8 cellular contexts compared by ENCODE assay signal in the genomic region with DNA sequence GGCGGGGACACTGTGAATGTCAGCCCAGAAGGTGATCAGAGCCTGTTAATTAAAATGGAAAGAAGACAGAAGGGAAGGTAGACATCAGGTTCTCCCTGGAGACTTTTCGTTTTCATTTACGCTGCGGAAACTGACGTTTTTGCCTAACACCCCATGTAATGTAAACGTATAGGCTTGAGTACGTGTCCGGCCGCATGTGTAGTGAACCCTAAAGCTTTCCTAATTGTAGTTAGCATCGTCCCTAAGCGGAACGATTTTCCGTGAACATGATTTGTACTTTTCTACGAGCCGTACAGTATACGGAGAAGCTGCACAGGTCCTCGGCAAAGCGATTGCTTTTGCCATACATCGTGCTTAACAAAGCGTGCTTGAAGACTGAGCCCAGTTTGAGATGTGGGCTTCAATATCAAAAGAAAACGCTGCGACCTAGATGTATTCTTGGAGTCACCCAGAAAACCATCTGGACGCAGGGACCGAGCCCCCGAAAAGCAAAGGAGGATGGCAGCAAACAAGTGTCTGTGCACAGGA. TPM values are rescaled to one million over a fixed set of nuclear protein-coding genes. Genes with fewer than 3 reads are reported as not detected.
A peak's percentile ranks its signal among the peaks of the same experiment; 100 is the strongest.
DNase-seq lines count a peak whose midpoint lies in the region; ATAC-seq, FAIRE-seq and TF ChIP-seq lines count a peak whose summit lies in the region.

No MANE protein-coding gene starts in this region.

- H3K4me3 ChIP-seq in keratinocyte (ENCODE audit: control insufficient read depth in 2 of 3, extremely low read depth in 1 of 3, insufficient read depth in 2 of 3, low read depth in 1 of 3, low read length in 3 of 3): peak overlapping the region; percentile 70 to 98 (median 82)
- peak overlapping the region; percentile 61 for H3K4me3 ChIP-seq in thymus (ENCODE audit: low read length)

- H2AFZ ChIP-seq in keratinocyte (ENCODE audit: control insufficient read depth, low read length): peak overlapping the region; percentile 94

- H3K27ac ChIP-seq in keratinocyte (ENCODE audit: control insufficient read depth, insufficient read depth, low read length) (peak overlapping the region; percentile 87), thymus (ENCODE audit: low read depth) (peak overlapping the region; percentile 33)

- peaks cover 3% of the 10 kb centered on the region for H3K9me1 ChIP-seq in keratinocyte (ENCODE audit: control insufficient read depth, extremely low read depth, insufficient read depth, low read length)

- H3K36me3 Mint-ChIP-seq in activated CD8-positive, alpha-beta T cell treated with anti-CD3 and anti-CD28 coated beads, Interleukin-2, amount 10 ng/mL, durations not matched to agents 7 days and 5 days (ENCODE audit: low read depth): peaks cover 35% of the 10 kb centered on the region

- peak overlapping the region; percentile 89 for H3K9ac ChIP-seq in keratinocyte (ENCODE audit: control insufficient read depth, extremely low read depth, insufficient read depth, low read length)

- peak overlapping the region; percentile 86 for H3K4me2 ChIP-seq in keratinocyte (ENCODE audit: control insufficient read depth, extremely low read depth, insufficient read depth, low read depth, low read length)

- H3K27me3 ChIP-seq in keratinocyte (ENCODE audit: control insufficient read depth, extremely low read depth, insufficient read depth, low read length) (no peaks in the 10 kb centered on the region), thymus (ENCODE audit: control insufficient read depth, insufficient read depth) (no peaks in the 10 kb centered on the region)

- H3K4me1 ChIP-seq in keratinocyte (ENCODE audit: control insufficient read depth, extremely low read depth, insufficient read depth, low read length) (peaks cover 17% of the 10 kb centered on the region), thymus (ENCODE audit: control insufficient read depth, insufficient read depth, low read length) (peaks cover 10% of the 10 kb centered on the region)

- dilution Hi-C loops in keratinocyte (cut with MboI; ENCODE audit: extremely low pct_ligation_motif_present, low sequenced_read_pairs): no loop called here

- H3K36me3 ChIP-seq in keratinocyte (ENCODE audit: control insufficient read depth in 2 of 2, extremely low read depth in 1 of 2, insufficient read depth in 2 of 2, low read length in 2 of 2): peaks cover 8 to 14% of the 10 kb centered on the region in 2 experiments
- peaks cover 7% of the 10 kb centered on the region for H3K36me3 ChIP-seq in thymus (ENCODE audit: control insufficient read depth, insufficient read depth)

- no peaks in the 10 kb centered on the region for H3K9me3 Mint-ChIP-seq in activated CD8-positive, alpha-beta T cell treated with anti-CD3 and anti-CD28 coated beads, Interleukin-2, amount 10 ng/mL, durations not matched to agents 7 days and 5 days (ENCODE audit: insufficient read depth)

- ATAC-seq in GM18909 (IDR thresholded peaks at IDR 0.05; ENCODE audit: poor library complexity, unreplicated experiment) (peak; percentile 25), HG02885 (IDR thresholded peaks at IDR 0.05; ENCODE audit: poor library complexity, unreplicated experiment) (peak; percentile 15), GM21737 (IDR thresholded peaks at IDR 0.05; ENCODE audit: unreplicated experiment) (no peak)
- ATAC-seq in activated CD8-positive, alpha-beta T cell treated with anti-CD3 and anti-CD28 coated beads, Interleukin-2, amount 10 ng/mL, durations not matched to agents 7 days and 5 days: no peak

- peaks cover 2% of the 10 kb centered on the region for H3K27me3 Mint-ChIP-seq in activated CD8-positive, alpha-beta T cell treated with anti-CD3 and anti-CD28 coated beads, Interleukin-2, amount 10 ng/mL, durations not matched to agents 7 days and 5 days (ENCODE audit: low read depth)

- H3K79me2 ChIP-seq in keratinocyte (ENCODE audit: control insufficient read depth, insufficient read depth, low read length): peaks cover 52% of the 10 kb centered on the region

- CTCF ChIA-PET in activated CD8-positive, alpha-beta T cell treated with anti-CD3 and anti-CD28 coated beads, Interleukin-2, amount 10 ng/mL, durations not matched to agents 7 days and 5 days (lab: Charles Lee): interaction anchor here (2.2 kb wide), 1 partner anchor 66 kb away, joined by 9 read pairs; no protein-coding TSS in a partner anchor

- WGBS in thymus: under 1% methylated on average over 25 of the region's 25 CpGs

- H4K20me1 ChIP-seq in keratinocyte (ENCODE audit: control insufficient read depth, extremely low read depth, insufficient read depth, low read length): no peaks in the 10 kb centered on the region

- POLR2A ChIA-PET in activated CD8-positive, alpha-beta T cell treated with anti-CD3 and anti-CD28 coated beads, Interleukin-2, amount 10 ng/mL, durations not matched to agents 7 days and 5 days (lab: Charles Lee): interaction anchor here (0.6 to 1.8 kb wide), 3 partner anchors 9 to 84 kb away, joined by 3 to 6 read pairs (median 3); no protein-coding TSS in a partner anchor

- no peak for TF ChIP-seq CTCF in keratinocyte (optimal IDR thresholded peaks at IDR 0.05 in 1 of 3, IDR thresholded peaks at IDR 0.05 in 1 of 3, conservative IDR thresholded peaks at IDR 0.05 in 1 of 3; ENCODE audit: extremely low read depth in 1 of 3, insufficient read depth in 2 of 3, low read length in 3 of 3)

- H3K9me3 ChIP-seq in keratinocyte (ENCODE audit: control insufficient read depth, low read depth, low read length) (no peaks in the 10 kb centered on the region), thymus (ENCODE audit: control insufficient read depth) (no peaks in the 10 kb centered on the region)

- peaks cover 56% of the 10 kb centered on the region for H3K4me1 Mint-ChIP-seq in activated CD8-positive, alpha-beta T cell treated with anti-CD3 and anti-CD28 coated beads, Interleukin-2, amount 10 ng/mL, durations not matched to agents 7 days and 5 days (ENCODE audit: low read depth)

- H3K27ac Mint-ChIP-seq in activated CD8-positive, alpha-beta T cell treated with anti-CD3 and anti-CD28 coated beads, Interleukin-2, amount 10 ng/mL, durations not matched to agents 7 days and 5 days: peak overlapping the region; percentile 99

- no peak for FAIRE-seq in keratinocyte (lab: Jason Lieb, UNC)

- H3K4me3 Mint-ChIP-seq in activated CD8-positive, alpha-beta T cell treated with anti-CD3 and anti-CD28 coated beads, Interleukin-2, amount 10 ng/mL, durations not matched to agents 7 days and 5 days: peak overlapping the region; percentile 98

- DNase-seq in activated CD8-positive, alpha-beta T cell treated with anti-CD3 and anti-CD28 coated beads, Interleukin-2, amount 10 ng/mL, durations not matched to agents 7 days and 5 days: no peak
- DNase-seq in keratinocyte (ENCODE audit: low read depth, low spot score) (no peak), inferior parietal cortex (ENCODE audit: extremely low spot score) (no peak)
- no peak for DNase-seq in activated effector memory CD4-positive, alpha-beta T cell treated with Interleukin-2 at 50 U/mL for 16 hours

RNA-seq across cellular contexts. Expression of a gene that starts 0.3 kb away (rescaled TPM):
- 10 to 100 TPM; 37.0 to 42.1 TPM for total RNA-seq in activated CD8-positive, alpha-beta T cell treated with anti-CD3 and anti-CD28 coated beads, Interleukin-2, amount 10 ng/mL, durations not matched to agents 7 days and 5 days
- polyA plus RNA-seq in keratinocyte (42.5 to 76.0 TPM (median 58.0 TPM) in 3 replicates), thymus (19.7 TPM)
- polyA plus RNA-seq in keratinocyte (2011; ENCODE audit: low read depth): 122 TPM
- polyA plus RNA-seq in keratinocyte (2011; cell fraction: cytosol; rRNA removed): 46.1 and 54.5 TPM in 2 replicates
- 45.5 and 58.7 TPM in 2 replicates for polyA plus RNA-seq in keratinocyte (2011; cell fraction: nucleus; rRNA removed)
- 31.5 and 52.6 TPM in 2 replicates for polyA plus RNA-seq in keratinocyte (2012; ENCODE audit: low replicate concordance)
- 20.5 to 31.8 TPM (median 22.3 TPM) in 3 replicates for polyA minus RNA-seq in keratinocyte
- 14.0 TPM for polyA minus RNA-seq in keratinocyte (2011; cell fraction: cytosol; rRNA and poly(A)+ RNA removed)
- 8.7 and 13.0 TPM in 2 replicates for polyA minus RNA-seq in keratinocyte (2011; cell fraction: nucleus; rRNA and poly(A)+ RNA removed)

RNA-seq across cellular contexts. Expression of a gene that starts 1.0 kb away (rescaled TPM):
- 1 to 10 TPM; 1.3 to 2.4 TPM for total RNA-seq in activated CD8-positive, alpha-beta T cell treated with anti-CD3 and anti-CD28 coated beads, Interleukin-2, amount 10 ng/mL, durations not matched to agents 7 days and 5 days
- 0.11 to 0.61 TPM (median 0.26 TPM) in 3 replicates for polyA plus RNA-seq in keratinocyte
- polyA plus RNA-seq in keratinocyte (2011; ENCODE audit: low read depth): 0.72 TPM
- polyA plus RNA-seq in keratinocyte (2011; cell fraction: cytosol; rRNA removed): 0.21 TPM in 2 replicates
- polyA plus RNA-seq in keratinocyte (2011; cell fraction: nucleus; rRNA removed): 0.39 and 0.90 TPM in 2 replicates
- 0.24 and 0.54 TPM in 2 replicates for polyA plus RNA-seq in keratinocyte (2012; ENCODE audit: low replicate concordance)
- 0.40 TPM in 1 of 3 replicates, not detected in the others for polyA minus RNA-seq in keratinocyte
- not detected for polyA minus RNA-seq in keratinocyte (2011; cell fraction: cytosol; rRNA and poly(A)+ RNA removed)
- not detected in 2 replicates for polyA minus RNA-seq in keratinocyte (2011; cell fraction: nucleus; rRNA and poly(A)+ RNA removed)
- 9.5 TPM for polyA plus RNA-seq in thymus

Comparison
In these comparisons a context has a peak if more than half of its experiments do, and no peak if none do; other contexts are left out.
1. ATAC-seq: peak in GM18909 (single experiment) and HG02885 (single experiment); none in activated CD8-positive, alpha-beta T cell treated with anti-CD3 and anti-CD28 coated beads, Interleukin-2, amount 10 ng/mL, durations not matched to agents 7 days and 5 days (single experiment) and GM21737 (single experiment).